ENCODE assay signal across 6 cellular contexts in the genomic region with DNA sequence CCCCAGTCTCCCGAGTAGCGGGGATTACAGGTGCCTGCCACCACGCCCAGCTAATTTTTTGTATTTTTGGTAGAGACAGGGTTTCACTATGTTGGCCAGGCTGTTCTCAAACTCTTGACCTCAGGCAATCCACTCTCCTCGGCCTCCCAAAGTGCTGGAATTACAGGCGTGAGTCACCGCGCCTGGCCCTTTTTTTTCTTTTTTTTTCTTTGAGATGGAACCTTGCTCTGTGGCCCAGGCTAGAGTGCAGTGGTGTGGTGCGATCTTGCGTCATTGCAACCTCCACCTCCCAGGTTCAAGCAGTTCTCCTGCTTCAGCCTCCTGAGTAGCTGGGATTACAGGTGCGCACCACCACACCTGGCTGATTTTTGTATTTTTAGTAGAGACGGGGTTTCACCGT. TPM values are rescaled to one million over a fixed set of nuclear protein-coding genes. Genes with fewer than 3 reads are reported as not detected.
"Had no signal": no experiment of that assay in that cellular context is flagged by ENCODE, and none has a peak within 500 bp of the region (broad histone marks: within the 10 kb centered on the region; RNA-seq: fewer than 3 reads in every experiment).

No MANE protein-coding gene starts in this region.

RNA-seq across cellular contexts. Expression of a gene that starts 27.0 kb away (rescaled TPM):
- total RNA-seq: K562, MCF 10A, OCI-LY7, PC-3, Right ventricle myocardium inferior, SJCRH30 had no signal
